Comparison of ENCODE assay signal across 11 cellular contexts in the genomic region with DNA sequence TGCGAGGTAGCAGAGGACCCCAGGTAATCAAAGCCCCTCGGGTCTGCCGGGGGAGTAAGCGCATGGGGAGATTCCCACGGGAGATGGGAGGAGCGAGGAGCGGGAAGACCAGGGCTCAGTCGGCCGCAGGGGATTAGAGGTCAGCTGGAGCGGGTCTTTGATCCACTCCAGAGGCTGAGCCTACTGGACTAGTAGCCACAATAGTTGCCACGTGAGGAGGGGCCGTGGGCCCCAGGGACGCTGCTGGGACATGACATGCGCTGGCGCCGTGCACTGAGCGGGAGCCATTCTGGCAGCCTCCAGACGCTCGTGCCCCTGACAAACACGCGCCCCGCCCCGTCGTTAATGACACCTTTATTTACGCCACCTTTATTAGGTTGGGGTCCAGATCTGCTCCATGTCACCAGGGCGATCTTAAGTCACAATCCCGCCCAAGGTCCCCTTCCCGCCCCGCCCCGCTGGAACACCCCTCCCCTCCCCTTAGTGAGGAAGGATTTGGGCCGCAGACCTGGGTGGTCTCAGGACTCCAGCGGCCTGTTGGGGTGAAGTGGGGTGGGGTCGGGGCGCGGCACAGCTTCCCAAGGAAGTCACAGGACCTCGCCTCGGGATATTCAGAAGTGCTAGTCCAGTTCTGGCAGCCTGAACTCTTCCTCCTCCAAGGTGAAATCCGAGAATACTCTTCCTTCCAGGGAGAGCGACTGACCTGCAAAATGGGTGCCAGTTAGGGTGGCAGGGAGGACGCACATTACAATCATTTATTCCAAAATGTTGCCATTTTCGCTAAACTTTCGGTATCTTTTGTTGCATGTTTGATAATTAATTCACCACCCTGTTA. TPM values are rescaled to one million over a fixed set of nuclear protein-coding genes. Genes with fewer than 3 reads are reported as not detected.
DNase-seq lines count a peak whose midpoint lies in the region; ATAC-seq and TF ChIP-seq lines count a peak whose summit lies in the region.
"Had no signal": no experiment of that assay in that cellular context is flagged by ENCODE, and none has a peak within 500 bp of the region (broad histone marks: within the 10 kb centered on the region; RNA-seq: fewer than 3 reads in every experiment).

No MANE protein-coding gene starts in this region.

- no peaks in the 10 kb centered on the region for H3K36me3 ChIP-seq in endodermal cell (ENCODE audit: control insufficient read depth, insufficient read depth, low read length)
- H3K36me3 ChIP-seq: ovary had no signal

- H3K4me3 ChIP-seq in AG10803 (ENCODE audit: low read length) (peak overlapping the region; percentile 27), endodermal cell (ENCODE audit: low read length) (no peak overlapping the region)
- H3K4me3 ChIP-seq: ovary had no signal

- WGBS in endodermal cell (ENCODE audit: insufficient coverage in 1 of 2, insufficient read length in 1 of 2), 2 experiments, result 25 to 41% methylated on average over 30 to 37 of the region's 42 CpGs

- H3K27ac Mint-ChIP-seq in endodermal cell (no peak overlapping the region), nephron progenitor cell (peak overlapping the region; percentile 14)

- peaks cover 41% of the 10 kb centered on the region for H3K27me3 ChIP-seq in endodermal cell (ENCODE audit: control insufficient read depth, insufficient read depth, low read length, poor library complexity, severe bottlenecking)
- H3K27me3 ChIP-seq: ovary had no signal

- no peaks in the 10 kb centered on the region for H3K9me3 ChIP-seq in endodermal cell (ENCODE audit: control insufficient read depth, low read length)
- H3K9me3 ChIP-seq: ovary had no signal

- ATAC-seq in GM21447 (IDR thresholded peaks at IDR 0.05; ENCODE audit: unreplicated experiment), result no peak

- no peak overlapping the region for H3K9ac ChIP-seq in endodermal cell (ENCODE audit: extremely low read depth, low read length, poor library complexity, severe bottlenecking)

- no peak overlapping the region for H3K27ac ChIP-seq in endodermal cell (ENCODE audit: low read depth, low read length)
- H3K27ac ChIP-seq: ovary had no signal

- no peaks in the 10 kb centered on the region for H3K4me1 ChIP-seq in endodermal cell (ENCODE audit: control insufficient read depth, insufficient read depth, low read length)

- H3K9me3 Mint-ChIP-seq in endodermal cell (no peaks in the 10 kb centered on the region), nephron progenitor cell (peaks cover 8% of the 10 kb centered on the region)

- H3K4me1 Mint-ChIP-seq in endodermal cell (peaks cover 5% of the 10 kb centered on the region), nephron progenitor cell (peaks cover 48% of the 10 kb centered on the region)

- H3K4me3 Mint-ChIP-seq in endodermal cell, result peak overlapping the region; percentile 32
- peak overlapping the region; percentile 77 for H3K4me3 Mint-ChIP-seq in nephron progenitor cell

- H3K27me3 Mint-ChIP-seq in endodermal cell (ENCODE audit: insufficient read depth) (peaks cover 53% of the 10 kb centered on the region), nephron progenitor cell (ENCODE audit: low read depth, poor library complexity) (peaks cover 62% of the 10 kb centered on the region)

- H3K36me3 Mint-ChIP-seq in endodermal cell (ENCODE audit: low read depth), result no peaks in the 10 kb centered on the region
- H3K36me3 Mint-ChIP-seq in nephron progenitor cell (ENCODE audit: low read depth), result no peaks in the 10 kb centered on the region

- TF ChIP-seq CTCF in AG10803 (conservative IDR thresholded peaks at IDR 0.05; ENCODE audit: low read length) (no peak), endodermal cell (conservative IDR thresholded peaks at IDR 0.05) (no peak), nephron progenitor cell (IDR thresholded peaks at IDR 0.05) (no peak)

- DNase-seq in AG10803 (ENCODE audit: low read depth), result no peak
- DNase-seq in NCI-H2171 treated with DMSO at 0.1 percent for 48 hours (lab: John Stamatoyannopoulos, UW), result peak; percentile 59
- no peak for DNase-seq in endodermal cell
- DNase-seq in nephron progenitor cell, result no peak
- no peak for DNase-seq in effector CD4-positive, alpha-beta T cell
- no peak for DNase-seq in posterior vena cava (ENCODE audit: low spot score)
- DNase-seq in NCI-H1417 treated with DMSO at 0.1 percent for 48 hours (lab: John Stamatoyannopoulos, UW), result no peak
- DNase-seq: EL, ovary had no signal

- intact Hi-C loops in posterior vena cava (cut with DNase I), result no loop called here

RNA-seq across cellular contexts. Expression of a gene that starts 15.0 kb away (rescaled TPM):
- total RNA-seq in endodermal cell (not detected), posterior vena cava (not detected)
- not detected for polyA plus RNA-seq in endodermal cell (2013, experiment 1 of 2)
- polyA plus RNA-seq in endodermal cell (2013, experiment 2 of 2), result not detected
- total RNA-seq: H4, ovary had no signal
- polyA plus RNA-seq: ovary had no signal

RNA-seq across cellular contexts. Expression of a gene that starts 20.0 kb away (rescaled TPM):
- total RNA-seq in endodermal cell, result 10 to 100 TPM; 16.2 to 18.3 TPM
- 19.7 TPM for polyA plus RNA-seq in endodermal cell (2013, experiment 1 of 2)
- 18.1 TPM for polyA plus RNA-seq in endodermal cell (2013, experiment 2 of 2)
- 10 to 100 TPM; 11.4 to 15.5 TPM for total RNA-seq in posterior vena cava

RNA-seq across cellular contexts. Expression of a gene that starts 26.4 kb away (rescaled TPM):
- total RNA-seq in endodermal cell, result 1 to 10 TPM; 1.3 to 1.4 TPM
- polyA plus RNA-seq in endodermal cell (2013, experiment 1 of 2), result not detected
- polyA plus RNA-seq in endodermal cell (2013, experiment 2 of 2), result not detected
- not detected for total RNA-seq in posterior vena cava
